In the genomic region with DNA sequence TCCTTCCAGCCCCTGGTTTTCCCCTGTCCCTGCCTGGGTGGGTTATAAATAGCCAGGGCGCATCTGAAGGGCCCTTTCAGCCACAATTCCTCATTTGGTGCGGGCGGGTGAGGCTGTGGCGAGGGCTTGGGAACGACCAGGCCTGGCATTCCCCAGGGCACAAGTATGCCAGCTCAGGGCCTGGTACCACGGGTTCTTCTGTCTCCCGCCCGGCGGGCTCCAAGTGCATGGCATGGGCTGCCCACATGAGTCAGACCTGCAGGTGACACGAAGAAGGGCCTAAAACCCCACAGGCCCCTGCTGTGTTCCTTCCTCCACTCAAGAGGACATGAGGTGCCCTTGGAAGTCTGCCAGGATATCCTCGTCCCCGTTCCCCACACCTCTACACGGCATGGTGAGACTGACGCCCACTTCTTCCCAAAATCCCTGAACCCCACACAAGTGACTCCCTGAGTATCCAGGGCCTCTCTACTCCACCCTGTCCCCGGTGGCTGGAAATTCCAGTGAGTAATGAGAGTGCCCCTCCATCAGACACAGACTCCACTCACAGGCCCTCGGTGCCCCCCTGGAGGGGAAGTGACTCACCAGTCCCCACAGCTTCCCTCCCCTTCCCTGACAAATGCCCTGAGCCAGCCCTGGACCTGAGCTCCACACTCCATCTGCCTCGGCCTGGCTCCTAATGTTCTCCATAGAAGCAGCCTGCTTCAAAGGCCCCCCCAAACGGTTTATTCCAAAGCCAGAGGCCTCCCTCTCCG, we compare ENCODE assay signal across 8 cellular contexts.
DNase-seq lines count a peak whose midpoint lies in the region; ATAC-seq and TF ChIP-seq lines count a peak whose summit lies in the region.

No MANE protein-coding gene starts in this region.

- in situ Hi-C loops in Caki2 (cut with HindIII; ENCODE audit: low pct_unique_long_range_greater_than_20kb, low sequenced_read_pairs) = no loop called here

- no peaks in the 10 kb centered on the region for H3K9me3 Mint-ChIP-seq in activated T-helper 17 cell treated with anti-CD3 and anti-CD28 coated beads, Interleukin-2, amount 50 U/mL, for 72 hours

- no peak for TF ChIP-seq RAD21 in Ishikawa (IDR thresholded peaks at IDR 0.05; ENCODE audit: low read depth)

- H3K36me3 ChIP-seq in heart right ventricle = peaks cover 0 to 4% (median 0%) of the 10 kb centered on the region in 9 donors
- no peaks in the 10 kb centered on the region for H3K36me3 ChIP-seq in effector memory CD4-positive, alpha-beta T cell (ENCODE audit: control insufficient read depth, insufficient read depth, low read length)

- 36 to 42% methylated on average over 19 of the region's 19 CpGs for WGBS in heart right ventricle, 2 donors

- peak overlapping the region; percentile 37 for H3K27ac Mint-ChIP-seq in activated T-helper 17 cell treated with anti-CD3 and anti-CD28 coated beads, Interleukin-2, amount 50 U/mL, for 72 hours

- intact Hi-C loops in heart right ventricle (cut with DNase I) = no loop called here

- H3K27ac ChIP-seq in heart right ventricle = peak overlapping the region; percentile 83 to 98 (median 96)
- H3K27ac ChIP-seq in effector memory CD4-positive, alpha-beta T cell (ENCODE audit: insufficient read depth, low read length, poor library complexity, severe bottlenecking) = no peak overlapping the region

- TF ChIP-seq CTCF in heart right ventricle (IDR thresholded peaks at IDR 0.05) = peak in 1 of 9 donors; percentile 5

- no peak overlapping the region for H3K4me3 ChIP-seq in heart right ventricle
- no peak overlapping the region for H3K4me3 ChIP-seq in effector memory CD4-positive, alpha-beta T cell (ENCODE audit: insufficient read depth, low read depth, low read length, poor library complexity, severe bottlenecking)

- H3K27me3 ChIP-seq in heart right ventricle = no peaks in the 10 kb centered on the region
- H3K27me3 ChIP-seq in effector memory CD4-positive, alpha-beta T cell (replicated peaks; ENCODE audit: control insufficient read depth, insufficient read depth, low read length, poor library complexity, severe bottlenecking) = no peaks in the 10 kb centered on the region

- TF ChIP-seq POLR2A in GM18505 (IDR thresholded peaks at IDR 0.05; ENCODE audit: borderline replicate concordance, extremely low read depth, insufficient read depth, insufficient read length) = no peak

- peak overlapping the region; percentile 70 for H3K4me3 Mint-ChIP-seq in activated T-helper 17 cell treated with anti-CD3 and anti-CD28 coated beads, Interleukin-2, amount 50 U/mL, for 72 hours

- no peaks in the 10 kb centered on the region for H3K9me3 ChIP-seq in heart right ventricle
- H3K9me3 ChIP-seq in effector memory CD4-positive, alpha-beta T cell (ENCODE audit: control insufficient read depth, low read length) = no peaks in the 10 kb centered on the region

- H3K27me3 Mint-ChIP-seq in activated T-helper 17 cell treated with anti-CD3 and anti-CD28 coated beads, Interleukin-2, amount 50 U/mL, for 72 hours = no peaks in the 10 kb centered on the region

- no peak for ATAC-seq in activated T-helper 17 cell treated with anti-CD3 and anti-CD28 coated beads, Interleukin-2, amount 50 U/mL, for 72 hours (replicated peaks)
- ATAC-seq in heart right ventricle (peak; percentile 5 to 58 (median 48)), GM18505 (IDR thresholded peaks at IDR 0.05; ENCODE audit: unreplicated experiment) (no peak)

- peaks cover 7% of the 10 kb centered on the region for H3K36me3 Mint-ChIP-seq in activated T-helper 17 cell treated with anti-CD3 and anti-CD28 coated beads, Interleukin-2, amount 50 U/mL, for 72 hours (ENCODE audit: low read depth)

- no peak; the same call in none of the 2 replicates for TF ChIP-seq EP300 in Ishikawa (IDR thresholded peaks at IDR 0.05; ENCODE audit: borderline replicate concordance)

- DNase-seq in Caki2 (ENCODE audit: low read depth) (peak; percentile 92), heart right ventricle (peak; percentile 60 to 73), renal cortical epithelial cell (ENCODE audit: low read depth) (peak; percentile 93), ureter (ENCODE audit: low spot score) (no peak)
- DNase-seq in effector memory CD4-positive, alpha-beta T cell = no peak

- H3K4me1 Mint-ChIP-seq in activated T-helper 17 cell treated with anti-CD3 and anti-CD28 coated beads, Interleukin-2, amount 50 U/mL, for 72 hours = peaks cover 29% of the 10 kb centered on the region

- peaks cover 33 to 89% (median 68%) of the 10 kb centered on the region in 9 donors for H3K4me1 ChIP-seq in heart right ventricle
- peaks cover 41% of the 10 kb centered on the region for H3K4me1 ChIP-seq in effector memory CD4-positive, alpha-beta T cell (ENCODE audit: control insufficient read depth, insufficient read depth, low read length, poor library complexity, severe bottlenecking)

TF ChIP-seq in Ishikawa, 13 proteins besides CTCF, POLR2A, EP300 and RAD21:
- TF ChIP-seq CEBPB (IDR thresholded peaks at IDR 0.05) = no peak
- TF ChIP-seq TEAD4 (IDR thresholded peaks at IDR 0.05) = peak; percentile 9; the same call in 1 of the 2 replicates
- TF ChIP-seq CREB1 (IDR thresholded peaks at IDR 0.05; ENCODE audit: low read depth) = no peak
- TF ChIP-seq TCF12 (IDR thresholded peaks at IDR 0.05; ENCODE audit: low read depth) = peak; percentile 57; the same call in 1 of the 2 replicates
- TF ChIP-seq, protein P1, sequence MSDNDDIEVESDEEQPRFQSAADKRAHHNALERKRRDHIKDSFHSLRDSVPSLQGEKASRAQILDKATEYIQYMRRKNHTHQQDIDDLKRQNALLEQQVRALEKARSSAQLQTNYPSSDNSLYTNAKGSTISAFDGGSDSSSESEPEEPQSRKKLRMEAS (IDR thresholded peaks at IDR 0.05) = peak; percentile 31; the same call in 1 of the 2 replicates
- peak; percentile 70 for TF ChIP-seq NFIC (IDR thresholded peaks at IDR 0.05)

Comparison
In these comparisons a context has a peak if more than half of its experiments do, and no peak if none do; other contexts are left out.
1. DNase-seq: peak in Caki2 (single experiment), heart right ventricle (2 of 2) and renal cortical epithelial cell (single experiment); none in ureter (single experiment) and effector memory CD4-positive, alpha-beta T cell (0 of 3).
2. ATAC-seq: peak in heart right ventricle (8 of 8); none in activated T-helper 17 cell treated with anti-CD3 and anti-CD28 coated beads, Interleukin-2, amount 50 U/mL, for 72 hours (single experiment) and GM18505 (single experiment).